Comparison of ENCODE assay signal across 9 cellular contexts in the genomic region with DNA sequence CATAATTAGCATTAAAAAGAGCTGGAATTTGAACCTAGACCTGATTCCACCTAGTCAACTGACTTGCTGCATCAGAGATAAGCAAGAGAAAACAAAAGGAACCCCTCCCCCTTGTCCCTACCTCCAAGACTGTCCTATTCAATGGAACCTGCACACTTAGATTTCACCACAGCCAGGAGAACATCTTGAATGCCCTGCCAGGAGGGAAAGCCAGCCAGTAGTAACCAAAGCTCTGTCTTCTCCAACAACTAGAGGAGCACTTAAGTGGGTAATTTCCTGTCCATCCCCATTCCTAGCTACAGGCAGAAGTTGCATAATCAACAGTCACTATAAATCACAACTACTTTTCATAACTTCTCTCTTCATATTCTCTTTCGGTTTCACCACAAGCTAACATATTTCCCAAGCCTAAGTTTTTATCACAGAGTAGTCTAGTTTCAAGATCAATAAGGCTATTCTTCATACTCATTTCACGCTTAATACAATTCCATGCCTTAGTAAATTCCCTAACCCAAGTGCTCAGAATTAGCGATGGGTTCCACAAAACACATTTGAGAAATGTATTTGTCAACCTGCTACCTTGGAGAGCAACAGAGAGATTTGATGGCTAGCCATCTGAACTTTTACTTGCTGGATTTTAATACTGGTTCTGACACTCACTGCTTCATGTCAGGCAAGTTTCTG. TPM values are rescaled to one million over a fixed set of nuclear protein-coding genes. Genes with fewer than 3 reads are reported as not detected.
A peak's percentile ranks its signal among the peaks of the same experiment; 100 is the strongest.
DNase-seq lines count a peak whose midpoint lies in the region; ATAC-seq and TF ChIP-seq lines count a peak whose summit lies in the region.
"Had no signal": no experiment of that assay in that cellular context is flagged by ENCODE, and none has a peak within 500 bp of the region (broad histone marks: within the 10 kb centered on the region; RNA-seq: fewer than 3 reads in every experiment).

No MANE protein-coding gene starts in this region.

- no peak overlapping the region for H2AK5ac ChIP-seq in H9 (ENCODE audit: insufficient read length, low read length)

- H4K5ac ChIP-seq in H9 (ENCODE audit: insufficient read length, low read depth, low read length): no peak overlapping the region

- no peak overlapping the region for H2BK5ac ChIP-seq in H9 (ENCODE audit: insufficient read length, low read length)

- no peak overlapping the region for H2AFZ ChIP-seq in H9 (ENCODE audit: low read length)

- no peak overlapping the region for H3K18ac ChIP-seq in H9 (ENCODE audit: insufficient read length, low read depth, low read length)

- peaks cover 20% of the 10 kb centered on the region for H3K4me1 ChIP-seq in H9 (ENCODE audit: insufficient read depth, low read length)
- H3K4me1 ChIP-seq in iPS-20b (ENCODE audit: insufficient read depth, low read length): peaks cover 39% of the 10 kb centered on the region

- H3K14ac ChIP-seq in H9 (ENCODE audit: insufficient read depth, low read length): no peak overlapping the region

- no peak overlapping the region for H4K91ac ChIP-seq in H9 (ENCODE audit: insufficient read length, low read depth, low read length)

- H3K56ac ChIP-seq in H9 (ENCODE audit: insufficient read length, low read depth, low read length): no peak overlapping the region

- H3K9me3 Mint-ChIP-seq in H9: peaks cover 10 to 12% of the 10 kb centered on the region in 2 experiments

- H3K27ac ChIP-seq in H9 (ENCODE audit: insufficient read length, low read depth, low read length): no peak overlapping the region
- H3K27ac ChIP-seq in iPS-20b (ENCODE audit: low read length): no peak overlapping the region
- H3K27ac ChIP-seq in dorsolateral prefrontal cortex: peak overlapping the region in 3 of 59 donors; percentile 7 to 80 (median 8)
- H3K27ac ChIP-seq: pancreas had no signal

- H3K27ac Mint-ChIP-seq in H9: no peak overlapping the region

- H3K36me3 Mint-ChIP-seq in H9 (ENCODE audit: insufficient read depth in 1 of 3, low read depth in 3 of 3): peaks cover 4 to 14% (median 14%) of the 10 kb centered on the region in 3 experiments

- H2BK120ac ChIP-seq in H9 (ENCODE audit: low read depth, low read length, poor library complexity, severe bottlenecking): no peak overlapping the region

- 100% methylated on average over 1 of the region's 3 CpGs for WGBS in H9 (ENCODE audit: extremely low coverage, insufficient read length, low lambda C conversion rate)

- peak overlapping the region; percentile 88 for H3K4me3 ChIP-seq in iPS-20b (ENCODE audit: low read length)
- peak overlapping the region in 20 of 59 donors; percentile 1 to 87 (median 78) for H3K4me3 ChIP-seq in dorsolateral prefrontal cortex
- H3K4me3 ChIP-seq: pancreas had no signal

- peaks cover 60% of the 10 kb centered on the region in 2 experiments for H3K4me1 Mint-ChIP-seq in H9

- H3K4me2 ChIP-seq in H9 (ENCODE audit: insufficient read depth, insufficient read length, low read length): no peak overlapping the region

- H3K27me3 ChIP-seq in H9 (ENCODE audit: insufficient read depth, low read length): no peaks in the 10 kb centered on the region
- H3K27me3 ChIP-seq in iPS-20b (ENCODE audit: insufficient read depth, low read length): peaks cover 21% of the 10 kb centered on the region
- H3K27me3 ChIP-seq in dorsolateral prefrontal cortex: no peaks in the 10 kb centered on the region
- H3K27me3 ChIP-seq: pancreas had no signal

- peaks cover 5% of the 10 kb centered on the region; the same call in 1 of the 2 replicates for H3K79me2 ChIP-seq in H9 (ENCODE audit: insufficient read depth, low read length)

- no peaks in the 10 kb centered on the region for H4K20me1 ChIP-seq in H9 (ENCODE audit: control insufficient read depth, insufficient read depth, insufficient read length)

- peak overlapping the region; percentile 30 to 66; a peak in 4 of 5 replicates for H3K4me3 Mint-ChIP-seq in H9

- no peak overlapping the region for H2BK20ac ChIP-seq in H9 (ENCODE audit: low read depth, low read length, poor library complexity, severe bottlenecking)

- no peaks in the 10 kb centered on the region for H3K36me3 ChIP-seq in iPS-20b (ENCODE audit: insufficient read depth, low read depth, low read length)
- H3K36me3 ChIP-seq: pancreas had no signal

- no peak overlapping the region for H3K23ac ChIP-seq in H9 (ENCODE audit: insufficient read length, low read depth, low read length)

- H3K27me3 Mint-ChIP-seq in H9 (ENCODE audit: low read depth): peaks cover 19% of the 10 kb centered on the region

- no peak for ATAC-seq in HG02623 (IDR thresholded peaks at IDR 0.05; ENCODE audit: unreplicated experiment)

- H2BK12ac ChIP-seq in H9 (ENCODE audit: insufficient read length, low read depth, low read length): no peak overlapping the region

- intact Hi-C loops in dorsolateral prefrontal cortex (cut with DNase I): loop anchor here in 1 of 2 donors (5.0 kb wide), 1 partner anchor 65 kb away; no protein-coding TSS in a partner anchor

- H3K23me2 ChIP-seq in H9 (ENCODE audit: insufficient read length, low read depth, low read length, poor library complexity, severe bottlenecking): peaks cover 10% of the 10 kb centered on the region

- DNase-seq in AG08395 (ENCODE audit: low spot score): peak; percentile 36
- no peak for DNase-seq in H9
- DNase-seq in SKM-1 (lab: John Stamatoyannopoulos, UW; ENCODE audit: unreplicated experiment): peak; percentile 61
- no peak for DNase-seq in dorsolateral prefrontal cortex
- DNase-seq in NCI-H2107 treated with DMSO at 0.1 percent for 48 hours (lab: John Stamatoyannopoulos, UW; ENCODE audit: unreplicated experiment): no peak
- no peak for DNase-seq in stimulated activated CD8-positive, alpha-beta memory T cell treated with anti-CD3 and anti-CD28 coated beads, Interleukin-4, amount 100 ng/mL, for 48 hours
- DNase-seq: pancreas had no signal

- H3K9me3 ChIP-seq in H9 (ENCODE audit: control insufficient read depth, low read depth, low read length): no peaks in the 10 kb centered on the region
- H3K9me3 ChIP-seq in iPS-20b (ENCODE audit: insufficient read depth, low read depth, low read length): peaks cover 5% of the 10 kb centered on the region
- H3K9me3 ChIP-seq: pancreas had no signal

- no peak overlapping the region for H3K9ac ChIP-seq in H9 (ENCODE audit: extremely low read depth, insufficient read length, low read length)
- no peak overlapping the region for H3K9ac ChIP-seq in iPS-20b (ENCODE audit: low read depth, low read length)

- H4K8ac ChIP-seq in H9 (replicated peaks; ENCODE audit: insufficient read length, low read depth, low read length): no peak overlapping the region

- H3K79me1 ChIP-seq in H9 (ENCODE audit: insufficient read depth, low read depth, low read length, poor library complexity, severe bottlenecking): peaks cover 3% of the 10 kb centered on the region

- no peak overlapping the region for H3T11ph ChIP-seq in H9 (ENCODE audit: low read length)

- H3K4ac ChIP-seq in H9 (ENCODE audit: low read depth, low read length): no peak overlapping the region

- TF ChIP-seq CTCF in H9 (conservative IDR thresholded peaks at IDR 0.05) (no peak), dorsolateral prefrontal cortex (IDR thresholded peaks at IDR 0.05 in 54 of 56, conservative IDR thresholded peaks at IDR 0.05 in 2 of 56; ENCODE audit: low read depth in 1 of 56, partially characterized antibody in 56 of 56) (no peak)

- H2BK15ac ChIP-seq in H9 (ENCODE audit: low read depth, low read length): no peak overlapping the region

RNA-seq across cellular contexts. Expression of a gene that starts 2.2 kb away (rescaled TPM):
- total RNA-seq in H9 (2021): 18.0 and 20.4 TPM in 2 replicates
- 10 to 100 TPM; 39.1 to 88.3 (median 52.8) TPM for total RNA-seq in dorsolateral prefrontal cortex

Comparison
In these comparisons a context has a peak if more than half of its experiments do, and no peak if none do; other contexts are left out.
1. DNase-seq: peak in AG08395 (single experiment) and SKM-1 (single experiment); none in H9 (single experiment), dorsolateral prefrontal cortex (0 of 10), NCI-H2107 treated with DMSO at 0.1 percent for 48 hours (single experiment) and stimulated activated CD8-positive, alpha-beta memory T cell treated with anti-CD3 and anti-CD28 coated beads, Interleukin-4, amount 100 ng/mL, for 48 hours (single experiment).